In genomic region chr13:20159646-20160345, GRCh38 we compare ENCODE assay signal across 8 cellular contexts. TPM values are rescaled to one million over a fixed set of nuclear protein-coding genes. Genes with fewer than 3 reads are reported as not detected.
DNase-seq lines count a peak whose midpoint lies in the region; ATAC-seq and TF ChIP-seq lines count a peak whose summit lies in the region.

No MANE protein-coding gene starts in this region.

- TF ChIP-seq CTCF in HFFc6 (IDR thresholded peaks at IDR 0.05) (no peak), mesothelial cell of epicardium (IDR thresholded peaks at IDR 0.05; ENCODE audit: unreplicated experiment) (no peak)

- no peak overlapping the region for H3K4me3 ChIP-seq in CD8-positive, alpha-beta memory T cell (ENCODE audit: low read length)

- H3K27me3 ChIP-seq in CD8-positive, alpha-beta memory T cell (ENCODE audit: insufficient read depth, low read length, poor library complexity, severe bottlenecking) = peaks cover 20% of the 10 kb centered on the region

- H3K36me3 Mint-ChIP-seq in CD8-positive, alpha-beta memory T cell = peaks cover 0 to 2% (median 0%) of the 10 kb centered on the region in 3 donors
- H3K36me3 Mint-ChIP-seq in HFFc6 (ENCODE audit: low read depth) (no peaks in the 10 kb centered on the region), mesothelial cell of epicardium (no peaks in the 10 kb centered on the region)
- no peaks in the 10 kb centered on the region for H3K36me3 Mint-ChIP-seq in activated T-helper 2 cell treated with anti-CD3 and anti-CD28 coated beads, Interferon-gamma antibody, Interleukin-2, Interleukin-4, amounts not matched to agents 10 μg/mL and 5 μg/mL and 100 μg/mL, durations not matched to agents 14 hours and 24 hours and 36 hours (ENCODE audit: low read depth)

- no peaks in the 10 kb centered on the region for H3K9me3 Mint-ChIP-seq in CD8-positive, alpha-beta memory T cell
- H3K9me3 Mint-ChIP-seq in HFFc6 (no peaks in the 10 kb centered on the region), mesothelial cell of epicardium (no peaks in the 10 kb centered on the region)
- no peaks in the 10 kb centered on the region for H3K9me3 Mint-ChIP-seq in activated T-helper 2 cell treated with anti-CD3 and anti-CD28 coated beads, Interferon-gamma antibody, Interleukin-2, Interleukin-4, amounts not matched to agents 10 μg/mL and 5 μg/mL and 100 μg/mL, durations not matched to agents 14 hours and 24 hours and 36 hours

- ATAC-seq in HG03469 (IDR thresholded peaks at IDR 0.05; ENCODE audit: unreplicated experiment) (no peak), HG03521 (IDR thresholded peaks at IDR 0.05; ENCODE audit: unreplicated experiment) (no peak)

- H3K27me3 Mint-ChIP-seq in CD8-positive, alpha-beta memory T cell = peaks cover 17 to 39% of the 10 kb centered on the region in 2 donors
- H3K27me3 Mint-ChIP-seq in HFFc6 (ENCODE audit: insufficient read depth) = peaks cover 31% of the 10 kb centered on the region
- H3K27me3 Mint-ChIP-seq in activated T-helper 2 cell treated with anti-CD3 and anti-CD28 coated beads, Interferon-gamma antibody, Interleukin-2, Interleukin-4, amounts not matched to agents 10 μg/mL and 5 μg/mL and 100 μg/mL, durations not matched to agents 14 hours and 24 hours and 36 hours (ENCODE audit: low read depth) = peaks cover 58% of the 10 kb centered on the region
- peaks cover 60% of the 10 kb centered on the region for H3K27me3 Mint-ChIP-seq in mesothelial cell of epicardium (ENCODE audit: low read depth)

- peaks cover 6% of the 10 kb centered on the region for H3K4me1 ChIP-seq in CD8-positive, alpha-beta memory T cell (ENCODE audit: insufficient read depth, low read length)

- intact Hi-C loops in activated T-helper 2 cell treated with anti-CD3 and anti-CD28 coated beads, Interferon-gamma antibody, Interleukin-2, Interleukin-4, amounts not matched to agents 10 μg/mL and 5 μg/mL and 100 μg/mL, durations not matched to agents 14 hours and 24 hours and 36 hours (cut with micrococcal nuclease) = loop anchor here (5.0 kb wide), 1 partner anchor 232 kb away; no protein-coding TSS in a partner anchor
- intact Hi-C loops in posterior vena cava (cut with DNase I) = loop anchor here (10.0 kb wide), 2 partner anchors 65 to 75 kb away; no protein-coding TSS in a partner anchor

- POLR2A ChIA-PET in CD8-positive, alpha-beta memory T cell (lab: Charles Lee) = interaction anchor here (0.8 kb wide), 1 partner anchor 40 kb away, joined by 4 read pairs; no protein-coding TSS in a partner anchor

- DNase-seq in CD8-positive, alpha-beta memory T cell = peak in 1 of 5 donors; percentile 20
- DNase-seq in HFFc6 (no peak), mesothelial cell of epicardium (ENCODE audit: low spot score in 2 of 2, unreplicated experiment in 2 of 2) (no peak), superior temporal gyrus (ENCODE audit: extremely low spot score) (no peak), posterior vena cava (ENCODE audit: low spot score) (no peak)
- DNase-seq in activated T-helper 2 cell treated with anti-CD3 and anti-CD28 coated beads, Interferon-gamma antibody, Interleukin-2, Interleukin-4, amounts not matched to agents 10 μg/mL and 5 μg/mL and 100 μg/mL, durations not matched to agents 14 hours and 24 hours and 36 hours (ENCODE audit: low spot score) = no peak

- H3K27ac ChIP-seq in CD8-positive, alpha-beta memory T cell (ENCODE audit: low read depth, low read length) = no peak overlapping the region

- peak overlapping the region in 4 of 8 donors; percentile 4 to 50 (median 44) for H3K27ac Mint-ChIP-seq in CD8-positive, alpha-beta memory T cell
- H3K27ac Mint-ChIP-seq in HFFc6 = no peak overlapping the region
- no peak overlapping the region for H3K27ac Mint-ChIP-seq in activated T-helper 2 cell treated with anti-CD3 and anti-CD28 coated beads, Interferon-gamma antibody, Interleukin-2, Interleukin-4, amounts not matched to agents 10 μg/mL and 5 μg/mL and 100 μg/mL, durations not matched to agents 14 hours and 24 hours and 36 hours
- peak overlapping the region; percentile 78 for H3K27ac Mint-ChIP-seq in mesothelial cell of epicardium

- H3K36me3 ChIP-seq in CD8-positive, alpha-beta memory T cell (ENCODE audit: insufficient read depth, low read length) = no peaks in the 10 kb centered on the region

- peak overlapping the region; percentile 81 to 90 (median 86) for H3K4me3 Mint-ChIP-seq in CD8-positive, alpha-beta memory T cell
- H3K4me3 Mint-ChIP-seq in HFFc6 = peak overlapping the region; percentile 87
- peak overlapping the region; percentile 84 for H3K4me3 Mint-ChIP-seq in activated T-helper 2 cell treated with anti-CD3 and anti-CD28 coated beads, Interferon-gamma antibody, Interleukin-2, Interleukin-4, amounts not matched to agents 10 μg/mL and 5 μg/mL and 100 μg/mL, durations not matched to agents 14 hours and 24 hours and 36 hours (ENCODE audit: low read depth)
- peak overlapping the region; percentile 76 for H3K4me3 Mint-ChIP-seq in mesothelial cell of epicardium

- peaks cover 8 to 23% (median 19%) of the 10 kb centered on the region in 3 donors for H3K4me1 Mint-ChIP-seq in CD8-positive, alpha-beta memory T cell
- H3K4me1 Mint-ChIP-seq in HFFc6 (ENCODE audit: low read depth) (peaks cover 10% of the 10 kb centered on the region), mesothelial cell of epicardium (peaks cover 15% of the 10 kb centered on the region)
- peaks cover 13% of the 10 kb centered on the region for H3K4me1 Mint-ChIP-seq in activated T-helper 2 cell treated with anti-CD3 and anti-CD28 coated beads, Interferon-gamma antibody, Interleukin-2, Interleukin-4, amounts not matched to agents 10 μg/mL and 5 μg/mL and 100 μg/mL, durations not matched to agents 14 hours and 24 hours and 36 hours (ENCODE audit: low read depth)

- CTCF ChIA-PET in CD8-positive, alpha-beta memory T cell (lab: Charles Lee) = interaction anchor here (0.7 to 2.4 kb wide), 3 partner anchors 33 to 69 kb away, joined by 3 to 15 read pairs (median 5); no protein-coding TSS in a partner anchor

- no peaks in the 10 kb centered on the region for H3K9me3 ChIP-seq in CD8-positive, alpha-beta memory T cell (ENCODE audit: low read length)

RNA-seq across cellular contexts. Expression of gene GJA3, which starts 1.1 kb away (rescaled TPM):
- total RNA-seq in CD8-positive, alpha-beta memory T cell = 1 to 10 TPM in 1 of 2 experiments, under 1 TPM in 1; 0.85 to 1.0 TPM
- 0.09 TPM for polyA plus RNA-seq in CD8-positive, alpha-beta memory T cell
- under 1 TPM; 0.09 to 0.14 (median 0.11) TPM for total RNA-seq in HFFc6 (2021; fragmentation: NEBNext Ultra II Directional; extraction: Animal tissue kit (Norgen Biotek cat#: 25700))
- total RNA-seq in activated T-helper 2 cell treated with anti-CD3 and anti-CD28 coated beads, Interferon-gamma antibody, Interleukin-2, Interleukin-4, amounts not matched to agents 10 μg/mL and 5 μg/mL and 100 μg/mL, durations not matched to agents 14 hours and 24 hours and 36 hours = 0.05 and 0.07 TPM in 2 replicates
- total RNA-seq in mesothelial cell of epicardium (4.4 to 5.3 TPM (median 5.2 TPM) in 3 replicates), posterior vena cava (not detected)

RNA-seq across cellular contexts. Expression of gene GJB2, which starts 32.9 kb away (rescaled TPM):
- total RNA-seq in CD8-positive, alpha-beta memory T cell = 10 to 100 TPM; 27.3 to 27.6 TPM
- not detected for polyA plus RNA-seq in CD8-positive, alpha-beta memory T cell
- not detected for total RNA-seq in HFFc6 (2021; fragmentation: NEBNext Ultra II Directional; extraction: Animal tissue kit (Norgen Biotek cat#: 25700))
- total RNA-seq in activated T-helper 2 cell treated with anti-CD3 and anti-CD28 coated beads, Interferon-gamma antibody, Interleukin-2, Interleukin-4, amounts not matched to agents 10 μg/mL and 5 μg/mL and 100 μg/mL, durations not matched to agents 14 hours and 24 hours and 36 hours = 2.3 and 2.7 TPM in 2 replicates
- total RNA-seq in mesothelial cell of epicardium (24.4 to 27.2 TPM (median 25.4 TPM) in 3 replicates), posterior vena cava (under 1 TPM; 0.14 to 0.32 TPM)
